ENCODE assay signal across 33 cellular contexts in genomic region chr1:44008259-44008658, GRCh38.
"Had no signal": no experiment of that assay in that cellular context is flagged by ENCODE, and none has a peak within 500 bp of the region (broad histone marks: within the 10 kb centered on the region; RNA-seq: fewer than 3 reads in every experiment).

No MANE protein-coding gene starts in this region.

- FAIRE-seq: frontal cortex had no signal

- DNase-seq: activated CD4-positive, alpha-beta memory T cell treated with anti-CD3 and anti-CD28 coated beads for 36 hours; activated CD4-positive, alpha-beta T cell treated with anti-CD3 and anti-CD28 coated beads for 36 hours; activated CD4-positive, alpha-beta T cell treated with anti-CD3 and anti-CD28 coated beads, Interleukin-2, amount 10 ng/mL, durations not matched to agents 24 days and 14 days; activated CD4-positive, CD25-positive, alpha-beta regulatory T cell; activated CD4-positive, CD25-positive, alpha-beta regulatory T cell treated with anti-CD3 and anti-CD28 coated beads, Interleukin-2, amount 50 U/mL, for 72 hours; activated CD8-positive, alpha-beta memory T cell treated with anti-CD3 and anti-CD28 coated beads, Interleukin-2, amount 50 U/mL, for 48 hours; activated effector memory CD4-positive, alpha-beta T cell treated with anti-CD3 and anti-CD28 coated beads, Interleukin-2, amount 50 U/mL, for 16 hours; activated naive CD4-positive, alpha-beta T cell treated with anti-CD3 and anti-CD28 coated beads for 36 hours; activated naive CD8-positive, alpha-beta T cell treated with anti-CD3 and anti-CD28 coated beads for 36 hours; activated naive CD8-positive, alpha-beta T cell treated with anti-CD3 and anti-CD28 coated beads, Interleukin-2, amount 50 U/mL, for 24 hours; activated T-cell treated with anti-CD3 and anti-CD28 coated beads for 4 hours; activated T-cell treated with anti-CD3 and anti-CD28 coated beads, Interleukin-2, amount 50 U/mL, for 4 hours; adrenal gland; amygdala; dorsolateral prefrontal cortex; effector memory CD4-positive, alpha-beta T cell; endodermal cell; foreskin fibroblast; head of caudate nucleus; T-cell; T1000 had no signal

- H3K27me3 Mint-ChIP-seq: activated CD4-positive, alpha-beta memory T cell treated with anti-CD3 and anti-CD28 coated beads for 36 hours; activated CD4-positive, alpha-beta T cell treated with anti-CD3 and anti-CD28 coated beads for 36 hours; activated CD4-positive, alpha-beta T cell treated with anti-CD3 and anti-CD28 coated beads, Interleukin-2, amount 10 ng/mL, durations not matched to agents 24 days and 14 days; activated naive CD4-positive, alpha-beta T cell treated with anti-CD3 and anti-CD28 coated beads, Interleukin-2, amount 50 U/mL, for 24 hours; activated naive CD8-positive, alpha-beta T cell treated with anti-CD3 and anti-CD28 coated beads for 36 hours; activated naive CD8-positive, alpha-beta T cell treated with anti-CD3 and anti-CD28 coated beads, Interleukin-2, amount 50 U/mL, for 24 hours; central memory CD8-positive, alpha-beta T cell; T-cell had no signal

- H3K4me3 Mint-ChIP-seq: activated CD4-positive, alpha-beta memory T cell treated with anti-CD3 and anti-CD28 coated beads for 36 hours; activated CD4-positive, alpha-beta T cell treated with anti-CD3 and anti-CD28 coated beads for 36 hours; activated CD4-positive, alpha-beta T cell treated with anti-CD3 and anti-CD28 coated beads, Interleukin-2, amount 10 ng/mL, durations not matched to agents 24 days and 14 days; activated naive CD4-positive, alpha-beta T cell treated with anti-CD3 and anti-CD28 coated beads for 36 hours; activated naive CD4-positive, alpha-beta T cell treated with anti-CD3 and anti-CD28 coated beads, Interleukin-2, amount 50 U/mL, for 24 hours; activated naive CD8-positive, alpha-beta T cell treated with anti-CD3 and anti-CD28 coated beads for 36 hours; activated naive CD8-positive, alpha-beta T cell treated with anti-CD3 and anti-CD28 coated beads, Interleukin-2, amount 50 U/mL, for 24 hours; activated T-cell treated with anti-CD3 and anti-CD28 coated beads, Interleukin-2, amount 50 U/mL, for 4 hours; brain; central memory CD8-positive, alpha-beta T cell; dendritic cell treated with granulocyte-macrophage colony-stimulating factor and Interleukin-4, amounts not matched to agents 40 ng/mL and 50 ng/mL, for 4 days; endodermal cell; T-cell; T-helper 1 cell treated with Interleukin-12 subunit alpha and Interleukin-12 subunit beta and Interleukin-4 antibody, amounts not matched to agents 30 μg/mL and 1 μg/mL, for 36 hours; T-helper 2 cell treated with Interferon-gamma antibody and Interleukin-4, amounts not matched to agents 5 μg/mL and 100 μg/mL, for 36 hours had no signal

- H3K9me3 ChIP-seq: adrenal gland, breast epithelium had no signal

- H3K4me1 ChIP-seq: breast epithelium had no signal

- H3K36me3 Mint-ChIP-seq: activated naive CD4-positive, alpha-beta T cell treated with anti-CD3 and anti-CD28 coated beads, Interleukin-2, amount 50 U/mL, for 24 hours; T-cell had no signal

- H3K27ac ChIP-seq: adrenal gland, breast epithelium, cardiac muscle cell, coronary artery had no signal

- ATAC-seq: activated CD4-positive, alpha-beta T cell treated with anti-CD3 and anti-CD28 coated beads for 36 hours; activated naive CD8-positive, alpha-beta T cell treated with anti-CD3 and anti-CD28 coated beads, Interleukin-2, amount 50 U/mL, for 24 hours; activated T-cell treated with anti-CD3 and anti-CD28 coated beads, Interleukin-2, amount 50 U/mL, for 4 hours; esophagus mucosa; T-cell had no signal

- H3K36me3 ChIP-seq: adrenal gland, breast epithelium, cardiac muscle cell had no signal

- H3K4me1 Mint-ChIP-seq: central memory CD8-positive, alpha-beta T cell had no signal

- H3K27me3 ChIP-seq: adrenal gland, breast epithelium, cardiac muscle cell, dorsolateral prefrontal cortex had no signal

- H3K27ac Mint-ChIP-seq: activated CD4-positive, alpha-beta memory T cell treated with anti-CD3 and anti-CD28 coated beads for 36 hours; activated CD4-positive, alpha-beta T cell treated with anti-CD3 and anti-CD28 coated beads for 36 hours; activated CD4-positive, alpha-beta T cell treated with anti-CD3 and anti-CD28 coated beads, Interleukin-2, amount 10 ng/mL, durations not matched to agents 24 days and 14 days; activated naive CD4-positive, alpha-beta T cell treated with anti-CD3 and anti-CD28 coated beads for 36 hours; activated naive CD8-positive, alpha-beta T cell treated with anti-CD3 and anti-CD28 coated beads for 36 hours; activated naive CD8-positive, alpha-beta T cell treated with anti-CD3 and anti-CD28 coated beads, Interleukin-2, amount 50 U/mL, for 24 hours; dendritic cell treated with granulocyte-macrophage colony-stimulating factor and Interleukin-4, amounts not matched to agents 40 ng/mL and 50 ng/mL, for 4 days; endodermal cell; T-cell; T-helper 1 cell treated with Interleukin-12 subunit alpha and Interleukin-12 subunit beta and Interleukin-4 antibody, amounts not matched to agents 30 μg/mL and 1 μg/mL, for 36 hours; T-helper 2 cell treated with Interferon-gamma antibody and Interleukin-4, amounts not matched to agents 5 μg/mL and 100 μg/mL, for 36 hours had no signal

- H3K4me3 ChIP-seq: adrenal gland, breast epithelium, cardiac muscle cell, coronary artery, dorsolateral prefrontal cortex had no signal

- H3K9me3 Mint-ChIP-seq: activated CD4-positive, alpha-beta memory T cell treated with anti-CD3 and anti-CD28 coated beads for 36 hours; activated CD4-positive, alpha-beta T cell treated with anti-CD3 and anti-CD28 coated beads, Interleukin-2, amount 10 ng/mL, durations not matched to agents 24 days and 14 days; activated naive CD4-positive, alpha-beta T cell treated with anti-CD3 and anti-CD28 coated beads for 36 hours; activated naive CD4-positive, alpha-beta T cell treated with anti-CD3 and anti-CD28 coated beads, Interleukin-2, amount 50 U/mL, for 24 hours; activated naive CD8-positive, alpha-beta T cell treated with anti-CD3 and anti-CD28 coated beads for 36 hours; activated naive CD8-positive, alpha-beta T cell treated with anti-CD3 and anti-CD28 coated beads, Interleukin-2, amount 50 U/mL, for 24 hours; activated T-cell treated with anti-CD3 and anti-CD28 coated beads, Interleukin-2, amount 50 U/mL, for 4 hours; activated T-helper 2 cell treated with anti-CD3 and anti-CD28 coated beads, Interferon-gamma antibody, Interleukin-2, Interleukin-4, amounts not matched to agents 10 μg/mL and 5 μg/mL and 100 μg/mL, durations not matched to agents 14 hours and 24 hours and 36 hours; brain; central memory CD8-positive, alpha-beta T cell; dendritic cell treated with granulocyte-macrophage colony-stimulating factor and Interleukin-4, amounts not matched to agents 40 ng/mL and 50 ng/mL, for 4 days; endodermal cell; T-cell; T-helper 1 cell treated with Interleukin-12 subunit alpha and Interleukin-12 subunit beta and Interleukin-4 antibody, amounts not matched to agents 30 μg/mL and 1 μg/mL, for 36 hours; T-helper 2 cell treated with Interferon-gamma antibody and Interleukin-4, amounts not matched to agents 5 μg/mL and 100 μg/mL, for 36 hours had no signal
